In the genomic region with DNA sequence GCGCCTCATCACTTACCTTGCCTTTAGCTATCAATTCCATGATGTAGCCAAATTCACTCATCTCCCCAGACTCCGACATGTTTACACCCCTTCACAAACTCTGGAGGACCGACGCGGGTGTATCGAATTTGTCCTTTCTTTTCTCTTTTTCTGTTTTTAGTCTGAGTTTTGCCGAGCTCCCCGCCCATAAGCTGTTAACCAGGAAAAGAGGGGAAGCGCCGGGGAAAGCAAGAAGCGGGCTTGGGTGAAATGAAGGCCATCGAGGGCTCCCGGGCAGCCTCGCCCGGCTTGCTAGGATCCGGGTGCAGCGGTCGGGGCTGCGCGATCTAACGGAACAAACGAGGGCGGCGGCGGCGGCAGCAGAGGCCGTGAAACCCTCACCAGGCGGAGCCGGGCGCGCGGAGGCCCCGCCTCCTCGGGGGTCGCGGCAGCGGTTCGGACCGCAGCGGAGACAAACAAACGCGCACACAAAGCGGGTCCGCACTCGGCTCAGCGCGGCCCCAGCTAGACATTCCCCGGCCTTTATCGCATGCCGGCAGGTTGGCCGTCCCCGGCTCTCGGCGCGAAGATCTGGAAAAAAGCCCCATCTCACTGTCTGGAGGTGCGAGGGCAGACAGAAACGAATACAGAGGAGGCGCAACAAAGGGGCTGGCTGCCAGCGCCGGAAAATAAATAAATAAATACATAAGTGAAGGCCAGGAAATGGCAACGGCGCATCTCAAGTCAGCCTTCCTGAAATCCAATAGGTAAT, we compare ENCODE assay signal across 8 cellular contexts. TPM values are rescaled to one million over a fixed set of nuclear protein-coding genes. Genes with fewer than 3 reads are reported as not detected.
DNase-seq lines count a peak whose midpoint lies in the region; ATAC-seq, FAIRE-seq and TF ChIP-seq lines count a peak whose summit lies in the region.

No MANE protein-coding gene starts in this region.

- no peaks in the 10 kb centered on the region for H3K9me3 ChIP-seq in body of pancreas

- H3K4me3 ChIP-seq in AG04449 (ENCODE audit: low read depth, low read length), result peak overlapping the region; percentile 50
- H3K4me3 ChIP-seq in body of pancreas, result peak overlapping the region; percentile 2 to 38
- H3K4me3 ChIP-seq in kidney epithelial cell (ENCODE audit: low read depth, low read length), result peak overlapping the region; percentile 49

- ATAC-seq in HG02973 (IDR thresholded peaks at IDR 0.05; ENCODE audit: unreplicated experiment) (peak; percentile 50), body of pancreas (peak; percentile 70)

- intact Hi-C loops in body of pancreas (cut with DNase I), result no loop called here

- no peak for DNase-seq in AG04449 (ENCODE audit: low read depth, low spot score)
- peak; percentile 44 for DNase-seq in GM12891 (ENCODE audit: insufficient read length, low spot score)
- peak; percentile 41 for DNase-seq in NCI-H774 (lab: John Stamatoyannopoulos, UW)
- DNase-seq in body of pancreas, result peak in 2 of 4 donors; percentile 23 to 41
- DNase-seq in kidney epithelial cell (ENCODE audit: low read depth), result no peak
- peak; percentile 56 for DNase-seq in stimulated activated CD8-positive, alpha-beta memory T cell treated with anti-CD3 and anti-CD28 coated beads, Interleukin-4, amount 100 ng/mL, for 48 hours
- no peak for DNase-seq in OCI-M2 (lab: John Stamatoyannopoulos, UW; ENCODE audit: unreplicated experiment)

- H3K4me1 ChIP-seq in body of pancreas, result peaks cover 18% of the 10 kb centered on the region

- H3K27me3 ChIP-seq in body of pancreas (peaks cover 0 to 32% of the 10 kb centered on the region in 2 donors), kidney epithelial cell (ENCODE audit: control insufficient read depth, insufficient read depth, low read length) (peaks cover 31% of the 10 kb centered on the region)

- 1 to 2% methylated on average over 45 to 62 of the region's 62 CpGs for WGBS in body of pancreas, 2 donors

- peak; percentile 64 for FAIRE-seq in GM12891 (lab: Jason Lieb, UNC)

- H3K36me3 ChIP-seq in body of pancreas (replicated peaks in 1 of 2; ENCODE audit: insufficient read depth in 1 of 2, low read depth in 2 of 2) (no peaks in the 10 kb centered on the region), kidney epithelial cell (ENCODE audit: control insufficient read depth, insufficient read depth, low read length) (no peaks in the 10 kb centered on the region)

- TF ChIP-seq POLR2A in GM12891 (IDR thresholded peaks at IDR 0.05; ENCODE audit: low read depth, low read length), result no peak
- TF ChIP-seq POLR2A in body of pancreas (IDR thresholded peaks at IDR 0.05), result no peak

- no peak overlapping the region for H3K27ac ChIP-seq in body of pancreas

- POLR2A ChIA-PET in AG04449 (lab: Yijun Ruan, JAX), result no interaction called here

- TF ChIP-seq CTCF in AG04449 (IDR thresholded peaks at IDR 0.05; ENCODE audit: insufficient read depth, low read length, missing control alignments), result no peak
- no peak for TF ChIP-seq CTCF in body of pancreas (IDR thresholded peaks at IDR 0.05)
- TF ChIP-seq CTCF in kidney epithelial cell (IDR thresholded peaks at IDR 0.05; ENCODE audit: insufficient read depth, low read length, poor library complexity, severe bottlenecking), result no peak

- CTCF ChIA-PET in AG04449 (lab: Yijun Ruan, JAX), result no interaction called here

TF ChIP-seq in GM12891, 5 proteins besides CTCF, POLR2A, EP300 and RAD21:
- TF ChIP-seq POU2F2 (IDR thresholded peaks at IDR 0.05; ENCODE audit: low read depth, low read length) (no peak), POLR2AphosphoS5 (IDR thresholded peaks at IDR 0.05; ENCODE audit: low read depth, low read length) (no peak), PAX5 (IDR thresholded peaks at IDR 0.05; ENCODE audit: insufficient read depth, low read length, severe bottlenecking) (no peak), SPI1 (IDR thresholded peaks at IDR 0.05; ENCODE audit: low read depth, low read length) (no peak), TAF1 (IDR thresholded peaks at IDR 0.05; ENCODE audit: low read depth, low read length) (no peak)

RNA-seq across cellular contexts. Expression of a gene that starts 10.4 kb away (rescaled TPM):
- not detected for polyA plus RNA-seq in GM12891 (2012; ENCODE audit: low read depth, missing spikeins)
- total RNA-seq in body of pancreas (1 to 10 TPM; 2.9 to 3.0 TPM), kidney epithelial cell (5.0 and 7.9 TPM in 2 replicates)

Comparison
In these comparisons a context has a peak if more than half of its experiments do, and no peak if none do; other contexts are left out.
1. DNase-seq: peak in GM12891 (single experiment), NCI-H774 (single experiment) and stimulated activated CD8-positive, alpha-beta memory T cell treated with anti-CD3 and anti-CD28 coated beads, Interleukin-4, amount 100 ng/mL, for 48 hours (single experiment); none in AG04449 (single experiment), kidney epithelial cell (single experiment) and OCI-M2 (single experiment).
2. Peak in every context shown above with its lines, with median percentiles within 50 percentile points of each other: H3K4me3 ChIP-seq.